In the genomic region with DNA sequence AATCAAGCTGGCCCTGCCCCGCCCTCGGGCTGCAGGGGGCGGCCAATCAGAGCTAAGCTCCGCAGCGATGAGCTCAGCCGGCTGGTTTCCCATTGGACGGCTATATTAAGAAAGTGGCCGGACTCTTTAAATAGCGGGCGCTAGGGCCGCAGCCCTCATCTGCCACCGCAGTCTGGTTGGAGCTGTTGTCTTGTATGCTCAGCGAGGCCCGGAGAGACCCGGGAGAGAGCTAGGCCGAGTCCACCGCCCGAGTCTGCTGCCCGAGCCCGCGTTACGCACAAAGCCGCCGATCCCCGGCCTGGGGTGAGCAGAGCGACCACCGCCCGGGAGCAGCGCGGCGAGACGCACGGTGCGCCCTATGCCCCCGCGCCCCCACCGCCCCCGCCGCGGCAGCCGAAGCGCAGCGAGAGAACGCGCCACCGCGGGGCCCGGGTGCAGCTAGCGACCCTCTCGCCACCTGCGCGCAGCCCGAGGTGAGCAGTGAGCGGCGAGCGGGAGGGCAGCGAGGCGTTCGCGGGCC, we compare ENCODE assay signal across 8 cellular contexts. TPM values are rescaled to one million over a fixed set of nuclear protein-coding genes. Genes with fewer than 3 reads are reported as not detected.
DNase-seq lines count a peak whose midpoint lies in the region; ATAC-seq and TF ChIP-seq lines count a peak whose summit lies in the region.

A gene (plus strand): TSS at position 158 of the 520 bp plus-strand sequence. CDS start 392 bp downstream, outside the sequence.

- H3K27ac Mint-ChIP-seq in activated CD8-positive, alpha-beta T cell treated with anti-CD3 and anti-CD28 coated beads for 36 hours, result peak within 1 kb of the TSS; percentile 64

- peaks cover 4% of the 10 kb centered on the region for H3K36me3 Mint-ChIP-seq in activated CD8-positive, alpha-beta T cell treated with anti-CD3 and anti-CD28 coated beads for 36 hours (ENCODE audit: low read depth)

- peaks cover 4% of the 10 kb centered on the region for H3K27me3 Mint-ChIP-seq in activated CD8-positive, alpha-beta T cell treated with anti-CD3 and anti-CD28 coated beads for 36 hours

- intact Hi-C loops in activated CD8-positive, alpha-beta T cell treated with anti-CD3 and anti-CD28 coated beads for 36 hours (cut with micrococcal nuclease), result no loop called here
- intact Hi-C loops in right lobe of liver (cut with DNase I), result loop anchor here (10.0 kb wide), 1 partner anchor 148 kb away; no protein-coding TSS in a partner anchor

- peaks cover 8% of the 10 kb centered on the region for H3K4me1 Mint-ChIP-seq in activated CD8-positive, alpha-beta T cell treated with anti-CD3 and anti-CD28 coated beads for 36 hours (ENCODE audit: low read depth)

- ATAC-seq in GM19372 (IDR thresholded peaks at IDR 0.05; ENCODE audit: low read depth, unreplicated experiment) (peak; percentile 92), HG03521 (IDR thresholded peaks at IDR 0.05; ENCODE audit: unreplicated experiment) (peak; percentile 98), right lobe of liver (peak; percentile 76 to 86 (median 78))
- ATAC-seq in activated CD8-positive, alpha-beta T cell treated with anti-CD3 and anti-CD28 coated beads for 36 hours, result peak; percentile 99

- WGBS in right lobe of liver (ENCODE audit: insufficient coverage, low coverage, low lambda C conversion rate, missing lambda C conversion rate), result 0% methylated on average over 5 of the region's 60 CpGs

- H3K4me3 ChIP-seq in duodenal mucosa (ENCODE audit: low read depth in 1 of 2, low read length in 2 of 2) (peak within 1 kb of the TSS; percentile 81 to 90), right lobe of liver (peak within 1 kb of the TSS; percentile 67 to 99 (median 90))

- H3K27ac ChIP-seq in duodenal mucosa (ENCODE audit: low read depth, low read length), result peak within 1 kb of the TSS; percentile 97
- peak within 1 kb of the TSS; percentile 98 to 100 (median 99) for H3K27ac ChIP-seq in right lobe of liver

- peaks cover 22 to 30% of the 10 kb centered on the region in 2 donors for H3K4me1 ChIP-seq in duodenal mucosa (ENCODE audit: control insufficient read depth in 1 of 2, insufficient read depth in 2 of 2, low read length in 2 of 2)
- peaks cover 0 to 42% (median 5%) of the 10 kb centered on the region in 4 donors for H3K4me1 ChIP-seq in right lobe of liver

- peak; percentile 100 for TF ChIP-seq POLR2A in right lobe of liver (IDR thresholded peaks at IDR 0.05)

- CTCF ChIA-PET in activated CD8-positive, alpha-beta T cell treated with anti-CD3 and anti-CD28 coated beads for 36 hours (lab: Charles Lee), result interaction anchor here (1.0 to 10.2 kb wide), 16 partner anchors 9 to 474 kb away, joined by 3 to 117 read pairs (median 5); a partner anchor contains a TSS

- POLR2A ChIA-PET in activated CD8-positive, alpha-beta T cell treated with anti-CD3 and anti-CD28 coated beads for 36 hours (lab: Charles Lee), result interaction anchor here (0.6 to 2.7 kb wide), 19 partner anchors 9 to 228 kb away, joined by 3 to 14 read pairs (median 4); a partner anchor contains a TSS

- H3K36me3 ChIP-seq in duodenal mucosa (ENCODE audit: control insufficient read depth in 1 of 2, insufficient read depth in 2 of 2, low read length in 2 of 2), result no peaks in the 10 kb centered on the region
- H3K36me3 ChIP-seq in right lobe of liver, result peaks cover 0 to 20% (median 14%) of the 10 kb centered on the region in 4 donors

- no peak for TF ChIP-seq CTCF in activated CD8-positive, alpha-beta T cell treated with anti-CD3 and anti-CD28 coated beads for 36 hours (IDR thresholded peaks at IDR 0.05)
- no peak for TF ChIP-seq CTCF in right lobe of liver (IDR thresholded peaks at IDR 0.05)

- H3K27me3 ChIP-seq in duodenal mucosa (ENCODE audit: control insufficient read depth in 1 of 2, insufficient read depth in 2 of 2, low read length in 2 of 2) (peaks cover 0 to 11% of the 10 kb centered on the region in 2 donors), right lobe of liver (no peaks in the 10 kb centered on the region)

- no peaks in the 10 kb centered on the region for H3K9me3 ChIP-seq in duodenal mucosa (ENCODE audit: control insufficient read depth in 1 of 2, low read length in 2 of 2)
- H3K9me3 ChIP-seq in right lobe of liver, result no peaks in the 10 kb centered on the region

- no peaks in the 10 kb centered on the region for H3K9me3 Mint-ChIP-seq in activated CD8-positive, alpha-beta T cell treated with anti-CD3 and anti-CD28 coated beads for 36 hours

- DNase-seq in C1 segment of cervical spinal cord (lab: John Stamatoyannopoulos, UW), result peak; percentile 76 to 98 (median 94)
- peak; percentile 92 for DNase-seq in NCI-H748 treated with DMSO at 0.1 percent for 48 hours (lab: John Stamatoyannopoulos, UW)
- DNase-seq in activated CD8-positive, alpha-beta T cell treated with anti-CD3 and anti-CD28 coated beads for 36 hours, result peak; percentile 95
- peak; percentile 98 to 99 (median 98) for DNase-seq in right lobe of liver
- peak; percentile 90 for DNase-seq in stimulated activated CD4-positive, alpha-beta T cell treated with anti-CD3 and anti-CD28 coated beads, Interleukin-4, amount 100 ng/mL, for 24 hours

- peak within 1 kb of the TSS; percentile 89 to 93 for H3K9ac ChIP-seq in duodenal mucosa (ENCODE audit: low read depth in 1 of 2, low read length in 2 of 2)

- H3K4me3 Mint-ChIP-seq in activated CD8-positive, alpha-beta T cell treated with anti-CD3 and anti-CD28 coated beads for 36 hours, result peak within 1 kb of the TSS; percentile 80

RNA-seq across cellular contexts. Expression of the gene that starts here (rescaled TPM):
- 10 to 100 TPM; 14.2 to 15.4 TPM for total RNA-seq in activated CD8-positive, alpha-beta T cell treated with anti-CD3 and anti-CD28 coated beads for 36 hours
- total RNA-seq in right lobe of liver, result 100 to 1,000 TPM; 185 to 656 (median 388) TPM

Comparison
In these comparisons a context has a peak if more than half of its experiments do, and no peak if none do; other contexts are left out.
1. Peak in every context shown above with its lines: DNase-seq, ATAC-seq, H3K4me3 ChIP-seq and H3K27ac ChIP-seq.
2. RNA of the gene that starts here (total RNA-seq): 185 to 656 TPM in right lobe of liver; 14.2 to 15.4 TPM in activated CD8-positive, alpha-beta T cell treated with anti-CD3 and anti-CD28 coated beads for 36 hours; every median in the first group is over 10 times any median in the second.